8 cellular contexts compared by ENCODE assay signal in genomic region chr2:222690564-222691200, GRCh38. TPM values are rescaled to one million over a fixed set of nuclear protein-coding genes. Genes with fewer than 3 reads are reported as not detected.
A peak's percentile ranks its signal among the peaks of the same experiment; 100 is the strongest.
DNase-seq lines count a peak whose midpoint lies in the region; ATAC-seq and TF ChIP-seq lines count a peak whose summit lies in the region.

No MANE protein-coding gene starts in this region.

- no peaks in the 10 kb centered on the region for H3K36me3 ChIP-seq in lung (ENCODE audit: control insufficient read depth in 2 of 2, insufficient read depth in 2 of 2, low read length in 2 of 2)

- H3K4me3 Mint-ChIP-seq in CD4-positive, alpha-beta T cell, result no peak overlapping the region

- WGBS in lung, 2 donors, result 29 to 33% methylated on average over 10 of the region's 10 CpGs

- peaks cover 16% of the 10 kb centered on the region for H3K4me1 Mint-ChIP-seq in CD4-positive, alpha-beta T cell (ENCODE audit: low read depth)

- CTCF ChIA-PET in CD4-positive, alpha-beta T cell (lab: Charles Lee), result interaction anchor here (0.6 to 2.4 kb wide), 15 partner anchors 9 to 281 kb away, joined by 3 to 12 read pairs (median 4); partner anchors contain the start of gene MOGAT1

- peak; percentile 96 for TF ChIP-seq CTCF in CD4-positive, alpha-beta T cell (IDR thresholded peaks at IDR 0.05)
- TF ChIP-seq CTCF in choroid plexus epithelial cell (conservative IDR thresholded peaks at IDR 0.05; ENCODE audit: low read depth, low read length) (peak; percentile 100), lung (IDR thresholded peaks at IDR 0.05; ENCODE audit: control extremely low read depth, extremely low read depth) (peak; percentile 85)

- peak; percentile 99 for ATAC-seq in CD4-positive, alpha-beta T cell (ENCODE audit: poor library complexity)
- peak; percentile 98 for ATAC-seq in HG03175 (IDR thresholded peaks at IDR 0.05; ENCODE audit: unreplicated experiment)
- peak; percentile 93 for ATAC-seq in lung (ENCODE audit: insufficient read depth, low FRiP score)

- H3K4me1 ChIP-seq in lung (ENCODE audit: control insufficient read depth in 2 of 2, insufficient read depth in 2 of 2, low read length in 2 of 2), result peaks cover 0 to 8% of the 10 kb centered on the region in 2 donors

- peaks cover 20% of the 10 kb centered on the region for H3K27me3 Mint-ChIP-seq in CD4-positive, alpha-beta T cell

- no peaks in the 10 kb centered on the region for H3K9me3 ChIP-seq in CD4-positive, alpha-beta T cell (ENCODE audit: control insufficient read depth, low read length)
- H3K9me3 ChIP-seq in lung (ENCODE audit: control insufficient read depth in 2 of 2, insufficient read depth in 1 of 2, low read length in 1 of 2), result no peaks in the 10 kb centered on the region

- H3K27ac Mint-ChIP-seq in CD4-positive, alpha-beta T cell, result no peak overlapping the region

- H3K36me3 Mint-ChIP-seq in CD4-positive, alpha-beta T cell (ENCODE audit: low read depth), result no peaks in the 10 kb centered on the region

- POLR2A ChIA-PET in CD4-positive, alpha-beta T cell (lab: Charles Lee), result no interaction called here

- H3K27ac ChIP-seq in CD4-positive, alpha-beta T cell (ENCODE audit: low read depth, low read length), result no peak overlapping the region
- no peak overlapping the region for H3K27ac ChIP-seq in lung (ENCODE audit: low read depth in 1 of 2, low read length in 1 of 2)

- intact Hi-C loops in CD4-positive, alpha-beta T cell (cut with DNase I, micrococcal nuclease), result loop anchor here in 1 of 2 experiments (1.0 kb wide), 1 partner anchor 213 kb away; no protein-coding TSS in a partner anchor

- peak; percentile 52 to 70 (median 60) for DNase-seq in CD4-positive, alpha-beta T cell
- DNase-seq in GM19238 (ENCODE audit: insufficient read length, low spot score) (peak; percentile 78), NCI-H226 (peak; percentile 40), choroid plexus epithelial cell (ENCODE audit: low read depth) (peak; percentile 88), lung (ENCODE audit: low spot score) (peak; percentile 76)
- peak; percentile 58 to 60 for DNase-seq in activated CD4-positive, alpha-beta T cell treated with anti-CD3 and anti-CD28 coated beads for 24 hours (ENCODE audit: low read depth in 2 of 2)
- peak; percentile 51 for DNase-seq in stimulated activated CD8-positive, alpha-beta memory T cell treated with anti-CD3 and anti-CD28 coated beads, Interleukin-15, amount 100 ng/mL, for 1 hour (ENCODE audit: low read depth)

- H3K4me3 ChIP-seq in choroid plexus epithelial cell (ENCODE audit: low read depth, low read length), result no peak overlapping the region
- no peak overlapping the region for H3K4me3 ChIP-seq in lung

- H3K27me3 ChIP-seq in CD4-positive, alpha-beta T cell (ENCODE audit: control insufficient read depth, insufficient read depth, low read length), result no peaks in the 10 kb centered on the region
- no peaks in the 10 kb centered on the region for H3K27me3 ChIP-seq in lung (ENCODE audit: control insufficient read depth, insufficient read depth)

- H3K9me3 Mint-ChIP-seq in CD4-positive, alpha-beta T cell, result no peaks in the 10 kb centered on the region

RNA-seq across cellular contexts. Expression of gene MOGAT1, which starts 19.2 kb away (rescaled TPM):
- not detected for total RNA-seq in CD4-positive, alpha-beta T cell
- 1 to 10 TPM in 1 of 2 donors, not detected in 1; 1.7 TPM for total RNA-seq in lung
- polyA plus RNA-seq in lung, result under 1 TPM; 0.08 to 0.18 TPM

RNA-seq across cellular contexts. Expression of gene FARSB, which starts 34.8 kb away (rescaled TPM):
- 1 to 10 TPM; 7.8 to 8.7 TPM for total RNA-seq in CD4-positive, alpha-beta T cell
- total RNA-seq in lung, result 10 to 100 TPM in 1 of 2 donors, 1 to 10 TPM in 1; 9.5 to 17.0 TPM
- polyA plus RNA-seq in lung, result 10 to 100 TPM; 15.5 TPM
